In genomic region chr1:110850145-110850544, GRCh38 we compare ENCODE assay signal across 40 cellular contexts. TPM values are rescaled to one million over a fixed set of nuclear protein-coding genes. Genes with fewer than 3 reads are reported as not detected.
"Had no signal": no experiment of that assay in that cellular context is flagged by ENCODE, and none has a peak within 500 bp of the region (broad histone marks: within the 10 kb centered on the region; RNA-seq: fewer than 3 reads in every experiment).

No MANE protein-coding gene starts in this region.

- H3K4me3 ChIP-seq: adrenal gland, ascending aorta, body of pancreas, breast epithelium, cardiac muscle cell had no signal

- H3K27ac ChIP-seq: adrenal gland, ascending aorta, body of pancreas, brain microvascular endothelial cell, breast epithelium, cardiac muscle cell had no signal

- ATAC-seq: activated naive CD4-positive, alpha-beta T cell treated with anti-CD3 and anti-CD28 coated beads, Interleukin-2, amount 50 U/mL, for 72 hours; activated naive CD8-positive, alpha-beta T cell treated with anti-CD3 and anti-CD28 coated beads, Interleukin-2, amount 50 U/mL, for 24 hours; activated T-cell treated with anti-CD3 and anti-CD28 coated beads, Interleukin-2, amount 50 U/mL, for 4 hours; activated T-cell treated with anti-CD3 and anti-CD28 coated beads, Interleukin-2, amount 50 U/mL, for 72 hours; activated T-helper 17 cell treated with anti-CD3 and anti-CD28 coated beads, Interleukin-2, amount 50 U/mL, for 72 hours; body of pancreas had no signal

- H3K36me3 ChIP-seq: adrenal gland, ascending aorta, brain microvascular endothelial cell, breast epithelium, cardiac muscle cell had no signal

- H3K36me3 Mint-ChIP-seq: activated naive CD4-positive, alpha-beta T cell treated with anti-CD3 and anti-CD28 coated beads, Interleukin-2, amount 10 ng/mL, durations not matched to agents 7 days and 5 days; activated naive CD4-positive, alpha-beta T cell treated with anti-CD3 and anti-CD28 coated beads, Interleukin-2, amount 50 U/mL, for 24 hours; activated naive CD8-positive, alpha-beta T cell; activated naive CD8-positive, alpha-beta T cell treated with anti-CD3 and anti-CD28 coated beads for 36 hours; activated naive CD8-positive, alpha-beta T cell treated with anti-CD3 and anti-CD28 coated beads, Interleukin-2, amount 10 ng/mL, durations not matched to agents 7 days and 5 days; brain had no signal

- H3K4me1 Mint-ChIP-seq: activated T-helper 17 cell treated with anti-CD3 and anti-CD28 coated beads, Interleukin-2, amount 50 U/mL, for 72 hours; brain had no signal

- FAIRE-seq: astrocyte, bronchial epithelial cell had no signal

- H3K9me3 Mint-ChIP-seq: activated naive CD4-positive, alpha-beta T cell treated with anti-CD3 and anti-CD28 coated beads for 36 hours; activated naive CD4-positive, alpha-beta T cell treated with anti-CD3 and anti-CD28 coated beads, Interleukin-2, amount 10 ng/mL, durations not matched to agents 7 days and 5 days; activated naive CD4-positive, alpha-beta T cell treated with anti-CD3 and anti-CD28 coated beads, Interleukin-2, amount 50 U/mL, for 24 hours; activated naive CD4-positive, alpha-beta T cell treated with anti-CD3 and anti-CD28 coated beads, Interleukin-2, amount 50 U/mL, for 72 hours; activated naive CD8-positive, alpha-beta T cell treated with anti-CD3 and anti-CD28 coated beads for 36 hours; activated naive CD8-positive, alpha-beta T cell treated with anti-CD3 and anti-CD28 coated beads, Interleukin-2, amount 50 U/mL, for 24 hours; activated T-cell treated with anti-CD3 and anti-CD28 coated beads, Interleukin-2, amount 50 U/mL, for 24 hours; activated T-cell treated with anti-CD3 and anti-CD28 coated beads, Interleukin-2, amount 50 U/mL, for 4 hours; activated T-cell treated with anti-CD3 and anti-CD28 coated beads, Interleukin-2, amount 50 U/mL, for 72 hours; activated T-helper 1 cell treated with anti-CD3 and anti-CD28 coated beads, Interleukin-12 subunit alpha, Interleukin-12 subunit beta, Interleukin-2, Interleukin-4 antibody, amounts not matched to agents 30 ng/mL and 10 ng/mL and 1 ng/mL, durations not matched to agents 14 hours and 24 hours and 36 hours; activated T-helper 17 cell treated with anti-CD3 and anti-CD28 coated beads, Interleukin-2, amount 50 U/mL, for 72 hours; activated T-helper 2 cell treated with anti-CD3 and anti-CD28 coated beads, Interferon-gamma antibody, Interleukin-2, Interleukin-4, amounts not matched to agents 10 μg/mL and 5 μg/mL and 100 μg/mL, durations not matched to agents 14 hours and 24 hours and 36 hours; brain; central memory CD8-positive, alpha-beta T cell had no signal

- DNase-seq: activated effector memory CD4-positive, alpha-beta T cell treated with anti-CD3 and anti-CD28 coated beads, Interleukin-2, amount 50 U/mL, for 16 hours; activated effector memory CD4-positive, alpha-beta T cell treated with Interleukin-2 at 50 U/mL for 16 hours; activated gamma-delta T cell; activated gamma-delta T cell treated with Interleukin-2 at 50 U/mL for 16 hours; activated naive CD4-positive, alpha-beta T cell; activated naive CD4-positive, alpha-beta T cell treated with anti-CD3 and anti-CD28 coated beads for 36 hours; activated naive CD4-positive, alpha-beta T cell treated with anti-CD3 and anti-CD28 coated beads, Interleukin-2, amount 10 ng/mL, durations not matched to agents 7 days and 5 days; activated naive CD4-positive, alpha-beta T cell treated with anti-CD3 and anti-CD28 coated beads, Interleukin-2, amount 50 U/mL, for 16 hours; activated naive CD4-positive, alpha-beta T cell treated with Interleukin-2 at 50 U/mL for 16 hours; activated naive CD8-positive, alpha-beta T cell treated with anti-CD3 and anti-CD28 coated beads for 36 hours; activated naive CD8-positive, alpha-beta T cell treated with anti-CD3 and anti-CD28 coated beads, Interleukin-2, amount 10 ng/mL, durations not matched to agents 7 days and 5 days; activated naive CD8-positive, alpha-beta T cell treated with anti-CD3 and anti-CD28 coated beads, Interleukin-2, amount 50 U/mL, for 24 hours; activated T-cell treated with anti-CD3 and anti-CD28 coated beads, Interleukin-2, amount 50 U/mL, for 24 hours; activated T-cell treated with anti-CD3 and anti-CD28 coated beads, Interleukin-2, amount 50 U/mL, for 4 hours; activated T-cell treated with anti-CD3 and anti-CD28 coated beads, Interleukin-2, amount 50 U/mL, for 48 hours; activated T-cell treated with anti-CD3 and anti-CD28 coated beads, Interleukin-2, amount 50 U/mL, for 72 hours; adrenal gland; amniotic stem cell; amygdala; anterior cingulate cortex; aorta; body of pancreas; brain microvascular endothelial cell; caudate nucleus; central memory CD4-positive, alpha-beta T cell; cerebellar nuclear complex had no signal

- H3K9me3 ChIP-seq: adrenal gland, ascending aorta, body of pancreas, breast epithelium had no signal

- H3K27me3 ChIP-seq: adrenal gland, ascending aorta, body of pancreas, brain microvascular endothelial cell, breast epithelium, cardiac muscle cell had no signal

- H3K27me3 Mint-ChIP-seq: activated naive CD4-positive, alpha-beta T cell treated with anti-CD3 and anti-CD28 coated beads, Interleukin-2, amount 50 U/mL, for 24 hours; activated naive CD8-positive, alpha-beta T cell; activated naive CD8-positive, alpha-beta T cell treated with anti-CD3 and anti-CD28 coated beads for 36 hours; activated naive CD8-positive, alpha-beta T cell treated with anti-CD3 and anti-CD28 coated beads, Interleukin-2, amount 10 ng/mL, durations not matched to agents 7 days and 5 days; activated naive CD8-positive, alpha-beta T cell treated with anti-CD3 and anti-CD28 coated beads, Interleukin-2, amount 50 U/mL, for 24 hours had no signal

- H3K27ac Mint-ChIP-seq: activated naive CD4-positive, alpha-beta T cell treated with anti-CD3 and anti-CD28 coated beads for 36 hours; activated naive CD4-positive, alpha-beta T cell treated with anti-CD3 and anti-CD28 coated beads, Interleukin-2, amount 10 ng/mL, durations not matched to agents 7 days and 5 days; activated naive CD4-positive, alpha-beta T cell treated with anti-CD3 and anti-CD28 coated beads, Interleukin-2, amount 50 U/mL, for 24 hours; activated naive CD4-positive, alpha-beta T cell treated with anti-CD3 and anti-CD28 coated beads, Interleukin-2, amount 50 U/mL, for 72 hours; activated naive CD8-positive, alpha-beta T cell; activated naive CD8-positive, alpha-beta T cell treated with anti-CD3 and anti-CD28 coated beads for 36 hours; activated naive CD8-positive, alpha-beta T cell treated with anti-CD3 and anti-CD28 coated beads, Interleukin-2, amount 10 ng/mL, durations not matched to agents 7 days and 5 days; activated naive CD8-positive, alpha-beta T cell treated with anti-CD3 and anti-CD28 coated beads, Interleukin-2, amount 50 U/mL, for 24 hours; activated T-cell treated with anti-CD3 and anti-CD28 coated beads, Interleukin-2, amount 50 U/mL, for 24 hours; activated T-cell treated with anti-CD3 and anti-CD28 coated beads, Interleukin-2, amount 50 U/mL, for 72 hours; activated T-helper 1 cell treated with anti-CD3 and anti-CD28 coated beads, Interleukin-12 subunit alpha, Interleukin-12 subunit beta, Interleukin-2, Interleukin-4 antibody, amounts not matched to agents 30 ng/mL and 10 ng/mL and 1 ng/mL, durations not matched to agents 14 hours and 24 hours and 36 hours; activated T-helper 17 cell treated with anti-CD3 and anti-CD28 coated beads, Interleukin-2, amount 50 U/mL, for 72 hours; activated T-helper 2 cell treated with anti-CD3 and anti-CD28 coated beads, Interferon-gamma antibody, Interleukin-2, Interleukin-4, amounts not matched to agents 10 μg/mL and 5 μg/mL and 100 μg/mL, durations not matched to agents 14 hours and 24 hours and 36 hours; brain had no signal

- H3K4me3 Mint-ChIP-seq: activated naive CD4-positive, alpha-beta T cell treated with anti-CD3 and anti-CD28 coated beads for 36 hours; activated naive CD4-positive, alpha-beta T cell treated with anti-CD3 and anti-CD28 coated beads, Interleukin-2, amount 10 ng/mL, durations not matched to agents 7 days and 5 days; activated naive CD4-positive, alpha-beta T cell treated with anti-CD3 and anti-CD28 coated beads, Interleukin-2, amount 50 U/mL, for 24 hours; activated naive CD8-positive, alpha-beta T cell; activated naive CD8-positive, alpha-beta T cell treated with anti-CD3 and anti-CD28 coated beads for 36 hours; activated naive CD8-positive, alpha-beta T cell treated with anti-CD3 and anti-CD28 coated beads, Interleukin-2, amount 10 ng/mL, durations not matched to agents 7 days and 5 days; activated naive CD8-positive, alpha-beta T cell treated with anti-CD3 and anti-CD28 coated beads, Interleukin-2, amount 50 U/mL, for 24 hours; activated T-cell treated with anti-CD3 and anti-CD28 coated beads, Interleukin-2, amount 50 U/mL, for 24 hours; activated T-cell treated with anti-CD3 and anti-CD28 coated beads, Interleukin-2, amount 50 U/mL, for 4 hours; activated T-cell treated with anti-CD3 and anti-CD28 coated beads, Interleukin-2, amount 50 U/mL, for 72 hours; activated T-helper 1 cell treated with anti-CD3 and anti-CD28 coated beads, Interleukin-12 subunit alpha, Interleukin-12 subunit beta, Interleukin-2, Interleukin-4 antibody, amounts not matched to agents 30 ng/mL and 10 ng/mL and 1 ng/mL, durations not matched to agents 14 hours and 24 hours and 36 hours; activated T-helper 17 cell treated with anti-CD3 and anti-CD28 coated beads, Interleukin-2, amount 50 U/mL, for 72 hours; brain; central memory CD8-positive, alpha-beta T cell had no signal

- H3K4me1 ChIP-seq: adrenal gland, ascending aorta, body of pancreas, breast epithelium had no signal

RNA-seq across cellular contexts. Expression of gene CD53, which starts 22.8 kb away (rescaled TPM):
- total RNA-seq: astrocyte, bronchial epithelial cell, cardiac muscle cell, chondrocyte had no signal
- polyA plus RNA-seq: cardiac muscle cell had no signal
